8 cellular contexts compared by ENCODE assay signal in the genomic region with DNA sequence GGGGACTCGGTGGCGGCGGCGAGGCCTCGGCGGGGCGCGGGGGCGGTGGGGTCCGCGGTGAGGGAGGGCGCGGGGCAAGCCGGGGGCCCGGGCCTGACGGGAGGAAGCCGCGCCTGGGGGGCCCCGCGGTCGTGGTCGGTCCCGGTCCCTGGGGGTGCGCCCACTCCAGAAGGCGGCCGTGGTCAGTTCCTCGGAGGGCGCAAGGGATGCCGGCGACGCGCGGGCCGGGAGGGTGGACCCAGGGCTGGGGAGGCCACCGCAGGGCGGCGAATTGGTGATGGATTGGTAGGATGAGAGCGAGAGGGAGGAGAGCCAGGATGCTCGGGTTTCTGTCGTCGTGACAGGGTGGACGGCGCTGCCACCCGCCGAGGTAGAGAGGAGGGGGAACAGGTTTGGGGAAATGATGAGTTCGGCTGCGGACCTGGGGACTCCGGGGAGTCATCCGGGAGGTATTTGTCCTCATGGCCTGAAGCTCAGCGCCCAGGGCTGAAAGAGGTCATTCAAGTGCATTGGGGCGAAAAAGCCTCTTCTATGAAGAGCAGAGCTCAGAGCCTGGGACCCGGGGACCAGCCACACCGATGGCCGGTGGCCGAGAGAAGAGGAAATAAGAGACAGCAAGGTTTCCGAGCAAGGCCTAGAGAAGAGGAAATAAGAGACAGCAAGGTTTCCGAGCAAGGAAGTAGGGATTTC. TPM values are rescaled to one million over a fixed set of nuclear protein-coding genes. Genes with fewer than 3 reads are reported as not detected.
DNase-seq lines count a peak whose midpoint lies in the region; ATAC-seq and TF ChIP-seq lines count a peak whose summit lies in the region.

No MANE protein-coding gene starts in this region.

- peak overlapping the region; percentile 75 for H3K4me2 ChIP-seq in KMS-11

- no peak overlapping the region for H3K4me3 ChIP-seq in KMS-11 (IDR thresholded peaks at IDR 0.05; ENCODE audit: insufficient read depth, low read depth, low read length)
- peak overlapping the region; percentile 77 for H3K4me3 ChIP-seq in kidney epithelial cell (ENCODE audit: low read depth, low read length)

- no peaks in the 10 kb centered on the region for H4K20me1 ChIP-seq in KMS-11 (ENCODE audit: insufficient read depth)

- TF ChIP-seq CTCF in KMS-11 (conservative IDR thresholded peaks at IDR 0.05; ENCODE audit: low read depth, low read length): no peak
- no peak for TF ChIP-seq CTCF in VCaP (conservative IDR thresholded peaks at IDR 0.05)
- no peak for TF ChIP-seq CTCF in kidney epithelial cell (IDR thresholded peaks at IDR 0.05; ENCODE audit: insufficient read depth, low read length, poor library complexity, severe bottlenecking)

- H3K4me1 ChIP-seq in KMS-11 (ENCODE audit: low read depth, poor library complexity, severe bottlenecking): peaks cover 5% of the 10 kb centered on the region

- peak; percentile 41 for ATAC-seq in GM21723 (IDR thresholded peaks at IDR 0.05; ENCODE audit: unreplicated experiment)

- DNase-seq in GM03348 (ENCODE audit: low spot score) (peak; percentile 84), cerebellum (ENCODE audit: low spot score) (peak; percentile 44), kidney epithelial cell (ENCODE audit: low read depth) (no peak), GOT3 (lab: John Stamatoyannopoulos, UW) (no peak)
- DNase-seq in stimulated activated CD4-positive, alpha-beta T cell treated with anti-CD3 and anti-CD28 coated beads, Interleukin-15, amount 100 ng/mL, for 48 hours (ENCODE audit: low read depth in 2 of 2): peak; percentile 8 to 19

- H3K27me3 ChIP-seq in KMS-11 (ENCODE audit: insufficient read depth, low read depth) (no peaks in the 10 kb centered on the region), kidney epithelial cell (ENCODE audit: control insufficient read depth, insufficient read depth, low read length) (no peaks in the 10 kb centered on the region)

- H3K27ac ChIP-seq in KMS-11 (no peak overlapping the region), VCaP (peak overlapping the region; percentile 87)

- H3K79me2 ChIP-seq in KMS-11 (ENCODE audit: insufficient read depth, low read depth): no peaks in the 10 kb centered on the region

- H2AFZ ChIP-seq in KMS-11 (ENCODE audit: low read depth): peak overlapping the region; percentile 87

- peak overlapping the region; percentile 51; the same call in 1 of the 2 replicates for H3K9ac ChIP-seq in KMS-11

- H3K36me3 ChIP-seq in KMS-11 (ENCODE audit: insufficient read depth) (no peaks in the 10 kb centered on the region), kidney epithelial cell (ENCODE audit: control insufficient read depth, insufficient read depth, low read length) (no peaks in the 10 kb centered on the region)

RNA-seq across cellular contexts. Expression of gene GNG10, which starts 0.5 kb away (rescaled TPM):
- 15.2 TPM for total RNA-seq in cerebellum
- total RNA-seq in kidney epithelial cell: 69.3 and 88.4 TPM in 2 replicates

RNA-seq across cellular contexts. Expression of gene DNAJC25, which starts 30.8 kb away (rescaled TPM):
- total RNA-seq in cerebellum (4.4 TPM), kidney epithelial cell (5.7 and 8.1 TPM in 2 replicates)

Comparison
In these comparisons a context has a peak if more than half of its experiments do, and no peak if none do; other contexts are left out.
1. DNase-seq: peak in GM03348 (single experiment), cerebellum (single experiment) and stimulated activated CD4-positive, alpha-beta T cell treated with anti-CD3 and anti-CD28 coated beads, Interleukin-15, amount 100 ng/mL, for 48 hours (2 of 2); none in kidney epithelial cell (single experiment) and GOT3 (single experiment).